In the genomic region with DNA sequence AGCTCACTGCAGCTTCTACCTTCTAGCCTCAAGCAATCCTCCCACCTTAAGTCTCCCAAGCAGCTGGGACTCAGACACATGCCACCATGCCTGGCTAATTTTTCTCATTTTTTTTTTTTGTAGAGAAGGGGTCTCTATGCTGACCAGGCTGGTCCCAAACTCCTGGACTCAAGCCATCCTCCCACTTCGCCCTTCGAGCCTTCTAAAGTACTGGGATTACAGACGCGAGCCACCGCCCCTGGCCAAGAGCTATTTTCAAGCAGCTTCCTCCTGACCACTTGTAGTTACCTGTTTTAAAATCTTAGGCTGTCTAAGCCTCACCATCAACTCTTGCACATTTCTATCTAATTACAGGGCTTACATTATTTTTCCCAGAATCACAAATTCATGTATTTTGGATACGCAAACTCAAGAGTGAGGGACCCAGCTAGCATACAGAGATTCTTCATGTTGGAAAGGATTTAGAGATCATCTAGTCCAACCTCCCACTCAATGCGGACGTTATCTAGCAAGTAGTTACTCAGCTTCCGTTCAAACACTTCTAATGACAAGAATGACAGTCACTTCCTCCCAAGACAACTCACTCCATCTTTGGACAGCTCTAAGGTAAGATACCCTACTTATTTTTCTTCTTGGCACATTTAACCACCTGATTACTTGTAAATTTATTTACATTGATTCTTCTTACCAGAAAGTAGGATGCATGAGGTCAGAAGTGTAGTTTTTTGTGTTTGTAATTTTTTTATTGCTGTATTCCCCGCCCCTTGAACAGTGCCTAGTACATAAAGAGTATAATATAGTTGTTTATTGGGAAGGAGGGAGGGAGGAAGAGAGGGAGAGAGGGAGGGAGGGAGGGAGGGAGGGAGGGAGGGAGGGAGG, we compare ENCODE assay signal across 9 cellular contexts.
A peak's percentile ranks its signal among the peaks of the same experiment; 100 is the strongest.
DNase-seq lines count a peak whose midpoint lies in the region; ATAC-seq, FAIRE-seq and TF ChIP-seq lines count a peak whose summit lies in the region.
"Had no signal": no experiment of that assay in that cellular context is flagged by ENCODE, and none has a peak within 500 bp of the region (broad histone marks: within the 10 kb centered on the region; RNA-seq: fewer than 3 reads in every experiment).

No MANE protein-coding gene starts in this region.

- peaks cover 49% of the 10 kb centered on the region for H3K4me1 ChIP-seq in vagina

- H3K36me3 ChIP-seq in vagina: peaks cover 0 to 8% of the 10 kb centered on the region in 2 donors

- peak overlapping the region; percentile 34 for H3K27ac ChIP-seq in vagina

- intact Hi-C loops in vagina (cut with DNase I): no loop called here

- H3K27ac Mint-ChIP-seq in activated T-cell treated with anti-CD3 and anti-CD28 coated beads, Interleukin-2, amount 50 U/mL, for 24 hours: peak overlapping the region; percentile 93

- no peak overlapping the region for H3K4me3 ChIP-seq in vagina

- peaks cover 33% of the 10 kb centered on the region for H3K36me3 Mint-ChIP-seq in activated T-cell treated with anti-CD3 and anti-CD28 coated beads, Interleukin-2, amount 50 U/mL, for 24 hours (ENCODE audit: low read depth)

- ATAC-seq in HG02642 (IDR thresholded peaks at IDR 0.05; ENCODE audit: poor library complexity, unreplicated experiment): no peak

- peak overlapping the region; percentile 72 for H3K4me3 Mint-ChIP-seq in activated T-cell treated with anti-CD3 and anti-CD28 coated beads, Interleukin-2, amount 50 U/mL, for 24 hours

- DNase-seq in stimulated activated CD4-positive, alpha-beta T cell treated with anti-CD3 and anti-CD28 coated beads, Interleukin-15, amount 100 ng/mL, for 24 hours: peak; percentile 47
- no peak for DNase-seq in stimulated activated CD4-positive, alpha-beta T cell treated with anti-CD3 and anti-CD28 coated beads, Interleukin-12 subunit alpha, Interleukin-12 subunit beta, amount 100 ng/mL, for 4 hours
- DNase-seq in activated T-cell treated with anti-CD3 and anti-CD28 coated beads, Interleukin-2, amount 50 U/mL, for 24 hours: no peak
- DNase-seq in iris pigment epithelial cell (ENCODE audit: low read depth): peak; percentile 75
- DNase-seq in vagina (ENCODE audit: extremely low spot score in 2 of 2): no peak
- no peak for DNase-seq in activated effector memory CD4-positive, alpha-beta T cell treated with anti-CD3 and anti-CD28 coated beads, Interleukin-2, amount 50 U/mL, for 16 hours
- no peak for DNase-seq in GM19239 (ENCODE audit: insufficient read length, low spot score)
- DNase-seq: amygdala had no signal

- H3K27me3 ChIP-seq in vagina: no peaks in the 10 kb centered on the region

- no peak for FAIRE-seq in GM19239 (lab: Jason Lieb, UNC)

- no peak for TF ChIP-seq POLR2A in vagina (IDR thresholded peaks at IDR 0.05)

- peaks cover 64% of the 10 kb centered on the region for H3K4me1 Mint-ChIP-seq in activated T-cell treated with anti-CD3 and anti-CD28 coated beads, Interleukin-2, amount 50 U/mL, for 24 hours (ENCODE audit: low read depth)

- no peaks in the 10 kb centered on the region for H3K9me3 Mint-ChIP-seq in activated T-cell treated with anti-CD3 and anti-CD28 coated beads, Interleukin-2, amount 50 U/mL, for 24 hours

- TF ChIP-seq CTCF in vagina (IDR thresholded peaks at IDR 0.05): no peak

- H3K27me3 Mint-ChIP-seq in activated T-cell treated with anti-CD3 and anti-CD28 coated beads, Interleukin-2, amount 50 U/mL, for 24 hours: no peaks in the 10 kb centered on the region

- no peaks in the 10 kb centered on the region for H3K9me3 ChIP-seq in vagina

Comparison
In these comparisons a context has a peak if more than half of its experiments do, and no peak if none do; other contexts are left out.
1. DNase-seq: peak in stimulated activated CD4-positive, alpha-beta T cell treated with anti-CD3 and anti-CD28 coated beads, Interleukin-15, amount 100 ng/mL, for 24 hours (single experiment) and iris pigment epithelial cell (single experiment); none in stimulated activated CD4-positive, alpha-beta T cell treated with anti-CD3 and anti-CD28 coated beads, Interleukin-12 subunit alpha, Interleukin-12 subunit beta, amount 100 ng/mL, for 4 hours (single experiment), activated T-cell treated with anti-CD3 and anti-CD28 coated beads, Interleukin-2, amount 50 U/mL, for 24 hours (single experiment), vagina (0 of 2), activated effector memory CD4-positive, alpha-beta T cell treated with anti-CD3 and anti-CD28 coated beads, Interleukin-2, amount 50 U/mL, for 16 hours (single experiment) and GM19239 (single experiment).